ENCODE assay signal across 22 cellular contexts in the genomic region with DNA sequence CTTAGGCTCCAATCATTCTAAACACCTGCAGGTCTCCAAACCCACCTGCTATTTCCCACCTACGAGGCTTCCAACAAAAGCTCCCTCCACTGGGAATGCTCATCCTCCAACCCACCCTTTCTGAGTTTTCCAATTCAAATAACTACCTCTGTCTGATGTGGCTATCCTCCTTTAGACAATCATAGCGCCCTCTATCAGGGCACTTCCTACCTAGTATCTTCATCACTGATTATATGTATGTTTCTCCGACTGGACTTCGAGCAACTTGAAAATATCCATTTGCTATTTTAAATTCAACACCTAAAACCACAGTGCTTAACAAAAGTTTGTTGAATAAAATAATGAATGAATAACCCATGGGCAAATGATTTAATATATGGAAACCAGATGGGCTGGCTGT. TPM values are rescaled to one million over a fixed set of nuclear protein-coding genes. Genes with fewer than 3 reads are reported as not detected.
DNase-seq lines count a peak whose midpoint lies in the region; ATAC-seq and TF ChIP-seq lines count a peak whose summit lies in the region.
"Had no signal": no experiment of that assay in that cellular context is flagged by ENCODE, and none has a peak within 500 bp of the region (broad histone marks: within the 10 kb centered on the region; RNA-seq: fewer than 3 reads in every experiment).

No MANE protein-coding gene starts in this region.

- 93 to 94% methylated on average over 2 to 4 of the region's 4 CpGs for WGBS in endodermal cell (ENCODE audit: insufficient coverage in 1 of 2, insufficient read length in 1 of 2), 2 experiments

- ATAC-seq in GM21576 (IDR thresholded peaks at IDR 0.05; ENCODE audit: unreplicated experiment): no peak

- H3K4me3 ChIP-seq in NT2/D1 (ENCODE audit: insufficient read length, low read depth) (no peak overlapping the region), endodermal cell (ENCODE audit: low read length) (no peak overlapping the region)
- H3K4me3 ChIP-seq: BLaER1 treated with 17β-estradiol and CSF1 and Interleukin-3, amounts not matched to agents 10 nM and 100 nM; HAP-1; PC-9; SJCRH30 had no signal

- H3K27ac Mint-ChIP-seq in endodermal cell: no peak overlapping the region
- H3K27ac Mint-ChIP-seq: T-helper 2 cell treated with Interferon-gamma antibody and Interleukin-4, amounts not matched to agents 5 μg/mL and 100 μg/mL, for 36 hours had no signal

- no peak overlapping the region for H3K27ac ChIP-seq in endodermal cell (ENCODE audit: low read depth, low read length)
- H3K27ac ChIP-seq: BLaER1 treated with 17β-estradiol and CSF1 and Interleukin-3, amounts not matched to agents 10 nM and 100 nM; PC-9; SJCRH30 had no signal

- no peaks in the 10 kb centered on the region for H3K4me1 Mint-ChIP-seq in endodermal cell
- H3K4me1 Mint-ChIP-seq: CD8-positive, alpha-beta memory T cell had no signal

- no peaks in the 10 kb centered on the region for H3K9me3 Mint-ChIP-seq in endodermal cell
- H3K9me3 Mint-ChIP-seq: CD8-positive, alpha-beta memory T cell; T-helper 2 cell treated with Interferon-gamma antibody and Interleukin-4, amounts not matched to agents 5 μg/mL and 100 μg/mL, for 36 hours had no signal

- H3K27me3 ChIP-seq in NT2/D1 (ENCODE audit: insufficient read depth, insufficient read length): no peaks in the 10 kb centered on the region
- no peaks in the 10 kb centered on the region for H3K27me3 ChIP-seq in endodermal cell (ENCODE audit: control insufficient read depth, insufficient read depth, low read length, poor library complexity, severe bottlenecking)
- H3K27me3 ChIP-seq: BLaER1 treated with 17β-estradiol and CSF1 and Interleukin-3, amounts not matched to agents 10 nM and 100 nM; SJCRH30 had no signal

- H3K27me3 Mint-ChIP-seq in endodermal cell (ENCODE audit: insufficient read depth): no peaks in the 10 kb centered on the region

- peak; percentile 52 for TF ChIP-seq CTCF in endodermal cell (conservative IDR thresholded peaks at IDR 0.05)

- DNase-seq in NCI-H82 (lab: John Stamatoyannopoulos, UW): peak; percentile 6
- no peak for DNase-seq in NCI-H82 treated with DMSO at 0.1 percent for 48 hours (lab: John Stamatoyannopoulos, UW; ENCODE audit: unreplicated experiment)
- peak; percentile 2 for DNase-seq in NT2/D1 (ENCODE audit: low read depth, low spot score)
- no peak for DNase-seq in endodermal cell
- no peak for DNase-seq in cerebellar cortex (ENCODE audit: low spot score)
- DNase-seq in globus pallidus (ENCODE audit: low spot score): no peak
- no peak for DNase-seq in NCI-H748 (lab: John Stamatoyannopoulos, UW; ENCODE audit: unreplicated experiment)
- DNase-seq: 8988T; CD8-positive, alpha-beta memory T cell; EL; KG1; NCI-H1092; NCI-H2081 treated with DMSO at 0.1 percent for 48 hours; NCI-H2227 treated with DMSO at 0.1 percent for 48 hours; NCI-H524; NK-92 treated with Interleukin-12 subunit alpha and Interleukin-12 subunit beta, amount 100 ng/mL, for 24 hours; PC-9; SJCRH30 had no signal

- H3K36me3 Mint-ChIP-seq in endodermal cell (ENCODE audit: low read depth): no peaks in the 10 kb centered on the region
- H3K36me3 Mint-ChIP-seq: CD8-positive, alpha-beta memory T cell had no signal

- H3K4me1 ChIP-seq in NT2/D1 (ENCODE audit: insufficient read depth, insufficient read length) (no peaks in the 10 kb centered on the region), endodermal cell (ENCODE audit: control insufficient read depth, insufficient read depth, low read length) (peaks cover 7% of the 10 kb centered on the region)
- H3K4me1 ChIP-seq: BLaER1 treated with 17β-estradiol and CSF1 and Interleukin-3, amounts not matched to agents 10 nM and 100 nM; HAP-1; SJCRH30 had no signal

- H3K9ac ChIP-seq in NT2/D1 (ENCODE audit: insufficient read length, low read depth) (no peak overlapping the region), endodermal cell (ENCODE audit: extremely low read depth, low read length, poor library complexity, severe bottlenecking) (no peak overlapping the region)
- H3K9ac ChIP-seq: BLaER1 treated with 17β-estradiol and CSF1 and Interleukin-3, amounts not matched to agents 10 nM and 100 nM had no signal

- H3K9me3 ChIP-seq in NT2/D1 (ENCODE audit: insufficient read depth, low read length) (no peaks in the 10 kb centered on the region; the same call in 1 of the 2 replicates), endodermal cell (ENCODE audit: control insufficient read depth, low read length) (no peaks in the 10 kb centered on the region)
- H3K9me3 ChIP-seq: BLaER1 treated with 17β-estradiol and CSF1 and Interleukin-3, amounts not matched to agents 10 nM and 100 nM; HAP-1; SJCRH30 had no signal

- H3K36me3 ChIP-seq in NT2/D1 (ENCODE audit: insufficient read depth, insufficient read length, low read length) (no peaks in the 10 kb centered on the region), endodermal cell (ENCODE audit: control insufficient read depth, insufficient read depth, low read length) (no peaks in the 10 kb centered on the region)
- H3K36me3 ChIP-seq: BLaER1 treated with 17β-estradiol and CSF1 and Interleukin-3, amounts not matched to agents 10 nM and 100 nM; HAP-1; SJCRH30 had no signal

- H3K4me3 Mint-ChIP-seq in endodermal cell: no peak overlapping the region
- H3K4me3 Mint-ChIP-seq: T-helper 2 cell treated with Interferon-gamma antibody and Interleukin-4, amounts not matched to agents 5 μg/mL and 100 μg/mL, for 36 hours had no signal

RNA-seq across cellular contexts. Expression of a gene that starts 41.3 kb away (rescaled TPM):
- total RNA-seq in endodermal cell: 1 to 10 TPM; 4.0 to 6.3 TPM
- polyA plus RNA-seq in endodermal cell (2013, experiment 1 of 2): 8.2 TPM
- 8.4 TPM for polyA plus RNA-seq in endodermal cell (2013, experiment 2 of 2)

Comparison
In these comparisons a context has a peak if more than half of its experiments do, and no peak if none do; other contexts are left out.
1. DNase-seq: peak in NCI-H82 (single experiment) and NT2/D1 (single experiment); none in NCI-H82 treated with DMSO at 0.1 percent for 48 hours (single experiment), endodermal cell (single experiment), cerebellar cortex (single experiment), globus pallidus (single experiment) and NCI-H748 (single experiment).